ENCODE assay signal across 8 cellular contexts in genomic region chr2:224925066-224925821, GRCh38.
DNase-seq lines count a peak whose midpoint lies in the region; ATAC-seq lines count a peak whose summit lies in the region.
"Had no signal": no experiment of that assay in that cellular context is flagged by ENCODE, and none has a peak within 500 bp of the region (broad histone marks: within the 10 kb centered on the region; RNA-seq: fewer than 3 reads in every experiment).

No MANE protein-coding gene starts in this region.

- ATAC-seq in GM19452 (IDR thresholded peaks at IDR 0.05; ENCODE audit: unreplicated experiment) (peak; percentile 27), HG02938 (IDR thresholded peaks at IDR 0.05; ENCODE audit: unreplicated experiment) (peak; percentile 30), HG03139 (IDR thresholded peaks at IDR 0.05; ENCODE audit: unreplicated experiment) (no peak), esophagus mucosa (no peak)
- ATAC-seq in stimulated activated memory B cell treated with anti-CD40 and anti-IgM and Interleukin-4, amounts not matched to agents 10 μg/mL and 1 μg/mL and 100 μg/mL, for 72 hours: peak; percentile 50
- ATAC-seq: body of pancreas had no signal

- no peaks in the 10 kb centered on the region for H3K27me3 Mint-ChIP-seq in activated T-helper 1 cell treated with anti-CD3 and anti-CD28 coated beads, Interleukin-12 subunit alpha, Interleukin-12 subunit beta, Interleukin-2, Interleukin-4 antibody, amounts not matched to agents 30 ng/mL and 10 ng/mL and 1 ng/mL, durations not matched to agents 14 hours and 24 hours and 36 hours (ENCODE audit: insufficient read depth)
- H3K27me3 Mint-ChIP-seq in stimulated activated memory B cell treated with anti-CD40 and anti-IgM and Interleukin-4, amounts not matched to agents 10 μg/mL and 1 μg/mL and 100 μg/mL, for 72 hours: no peaks in the 10 kb centered on the region

- intact Hi-C loops in activated T-helper 1 cell treated with anti-CD3 and anti-CD28 coated beads, Interleukin-12 subunit alpha, Interleukin-12 subunit beta, Interleukin-2, Interleukin-4 antibody, amounts not matched to agents 30 ng/mL and 10 ng/mL and 1 ng/mL, durations not matched to agents 14 hours and 24 hours and 36 hours (cut with micrococcal nuclease): loop anchor here (1.0 to 2.0 kb wide), 9 partner anchors 13 to 401 kb away; no protein-coding TSS in a partner anchor

- no peak for DNase-seq in activated T-helper 1 cell treated with anti-CD3 and anti-CD28 coated beads, Interleukin-12 subunit alpha, Interleukin-12 subunit beta, Interleukin-2, Interleukin-4 antibody, amounts not matched to agents 30 ng/mL and 10 ng/mL and 1 ng/mL, durations not matched to agents 14 hours and 24 hours and 36 hours (ENCODE audit: low spot score)
- DNase-seq in HT-29 (ENCODE audit: low spot score): no peak
- DNase-seq: body of pancreas had no signal

- peaks cover 47% of the 10 kb centered on the region for H3K36me3 Mint-ChIP-seq in activated T-helper 1 cell treated with anti-CD3 and anti-CD28 coated beads, Interleukin-12 subunit alpha, Interleukin-12 subunit beta, Interleukin-2, Interleukin-4 antibody, amounts not matched to agents 30 ng/mL and 10 ng/mL and 1 ng/mL, durations not matched to agents 14 hours and 24 hours and 36 hours (ENCODE audit: low read depth)
- H3K36me3 Mint-ChIP-seq in stimulated activated memory B cell treated with anti-CD40 and anti-IgM and Interleukin-4, amounts not matched to agents 10 μg/mL and 1 μg/mL and 100 μg/mL, for 72 hours: peaks cover 57% of the 10 kb centered on the region

- peaks cover 81% of the 10 kb centered on the region for H3K4me1 Mint-ChIP-seq in activated T-helper 1 cell treated with anti-CD3 and anti-CD28 coated beads, Interleukin-12 subunit alpha, Interleukin-12 subunit beta, Interleukin-2, Interleukin-4 antibody, amounts not matched to agents 30 ng/mL and 10 ng/mL and 1 ng/mL, durations not matched to agents 14 hours and 24 hours and 36 hours (ENCODE audit: low read depth)
- H3K4me1 Mint-ChIP-seq in stimulated activated memory B cell treated with anti-CD40 and anti-IgM and Interleukin-4, amounts not matched to agents 10 μg/mL and 1 μg/mL and 100 μg/mL, for 72 hours: peaks cover 70% of the 10 kb centered on the region

- no peaks in the 10 kb centered on the region for H3K9me3 Mint-ChIP-seq in activated T-helper 1 cell treated with anti-CD3 and anti-CD28 coated beads, Interleukin-12 subunit alpha, Interleukin-12 subunit beta, Interleukin-2, Interleukin-4 antibody, amounts not matched to agents 30 ng/mL and 10 ng/mL and 1 ng/mL, durations not matched to agents 14 hours and 24 hours and 36 hours
- no peaks in the 10 kb centered on the region for H3K9me3 Mint-ChIP-seq in stimulated activated memory B cell treated with anti-CD40 and anti-IgM and Interleukin-4, amounts not matched to agents 10 μg/mL and 1 μg/mL and 100 μg/mL, for 72 hours

- peak overlapping the region; percentile 79 for H3K4me3 Mint-ChIP-seq in activated T-helper 1 cell treated with anti-CD3 and anti-CD28 coated beads, Interleukin-12 subunit alpha, Interleukin-12 subunit beta, Interleukin-2, Interleukin-4 antibody, amounts not matched to agents 30 ng/mL and 10 ng/mL and 1 ng/mL, durations not matched to agents 14 hours and 24 hours and 36 hours
- peak overlapping the region; percentile 56 for H3K4me3 Mint-ChIP-seq in stimulated activated memory B cell treated with anti-CD40 and anti-IgM and Interleukin-4, amounts not matched to agents 10 μg/mL and 1 μg/mL and 100 μg/mL, for 72 hours

- peak overlapping the region; percentile 99 for H3K27ac Mint-ChIP-seq in activated T-helper 1 cell treated with anti-CD3 and anti-CD28 coated beads, Interleukin-12 subunit alpha, Interleukin-12 subunit beta, Interleukin-2, Interleukin-4 antibody, amounts not matched to agents 30 ng/mL and 10 ng/mL and 1 ng/mL, durations not matched to agents 14 hours and 24 hours and 36 hours
- peak overlapping the region; percentile 86 for H3K27ac Mint-ChIP-seq in stimulated activated memory B cell treated with anti-CD40 and anti-IgM and Interleukin-4, amounts not matched to agents 10 μg/mL and 1 μg/mL and 100 μg/mL, for 72 hours

Comparison
In these comparisons a context has a peak if more than half of its experiments do, and no peak if none do; other contexts are left out.
1. ATAC-seq: peak in GM19452 (single experiment), HG02938 (single experiment) and stimulated activated memory B cell treated with anti-CD40 and anti-IgM and Interleukin-4, amounts not matched to agents 10 μg/mL and 1 μg/mL and 100 μg/mL, for 72 hours (single experiment); none in HG03139 (single experiment) and esophagus mucosa (single experiment).